Comparison of ENCODE assay signal across 2 cellular contexts in genomic region chr7:84214757-84215156, GRCh38. TPM values are rescaled to one million over a fixed set of nuclear protein-coding genes. Genes with fewer than 3 reads are reported as not detected.
"Had no signal": no experiment of that assay in that cellular context is flagged by ENCODE, and none has a peak within 500 bp of the region (broad histone marks: within the 10 kb centered on the region; RNA-seq: fewer than 3 reads in every experiment).

No MANE protein-coding gene starts in this region.

RNA-seq across cellular contexts. Expression of gene SEMA3A, which starts 20.2 kb away (rescaled TPM):
- total RNA-seq: activated B cell treated with CpG ODN at 0.5 μM for 24 hours, T-helper 17 cell had no signal
